ENCODE assay signal across 25 cellular contexts in the genomic region with DNA sequence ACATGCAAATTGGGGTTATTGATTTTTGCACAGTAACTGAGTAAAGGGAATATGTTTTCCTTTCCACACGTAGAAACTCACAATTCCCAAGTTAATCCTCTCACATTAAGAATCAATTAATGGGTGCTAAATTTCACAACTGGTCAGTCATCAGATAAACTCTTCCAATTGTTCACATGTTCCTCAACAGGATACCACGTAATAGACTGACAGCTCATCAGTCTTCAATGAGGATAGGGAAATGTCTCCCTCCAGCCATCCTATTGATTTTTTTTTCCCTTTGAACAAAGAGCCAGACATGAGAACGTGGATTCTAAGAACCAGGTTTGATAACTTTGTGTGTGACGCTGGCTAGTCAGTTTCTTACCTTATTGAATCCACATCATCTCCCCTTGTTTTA. TPM values are rescaled to one million over a fixed set of nuclear protein-coding genes. Genes with fewer than 3 reads are reported as not detected.
"Had no signal": no experiment of that assay in that cellular context is flagged by ENCODE, and none has a peak within 500 bp of the region (broad histone marks: within the 10 kb centered on the region; RNA-seq: fewer than 3 reads in every experiment).

No MANE protein-coding gene starts in this region.

- DNase-seq: activated CD4-positive, alpha-beta T cell treated with anti-CD3 and anti-CD28 coated beads, Interleukin-2, amount 50 U/mL, for 1 hour; activated CD8-positive, alpha-beta memory T cell treated with anti-CD3 and anti-CD28 coated beads, Interleukin-2, amount 50 U/mL, for 4 hours; activated naive CD4-positive, alpha-beta T cell treated with anti-CD3 and anti-CD28 coated beads for 36 hours; activated T-cell treated with anti-CD3 and anti-CD28 coated beads, Interleukin-2, amount 50 U/mL, for 4 hours; aorta; brain microvascular endothelial cell; colonic mucosa; erythroblast; gastrocnemius medialis; heart right ventricle; natural killer cell; nucleus accumbens; posterior cingulate gyrus; stimulated activated CD4-positive, alpha-beta T cell treated with anti-CD3 and anti-CD28 coated beads, Interleukin-12 subunit alpha, Interleukin-12 subunit beta, amount 100 ng/mL, for 4 hours; stimulated activated CD4-positive, alpha-beta T cell treated with anti-CD3 and anti-CD28 coated beads, Interleukin-1b, Interleukin-23, amount 100 ng/mL, for 48 hours; stimulated activated naive CD4-positive, alpha-beta T cell treated with Interleukin-2 at 50 U/mL for 16 hours; substantia nigra; T-helper 1 cell; T-helper 9 cell; tibial artery; uterus had no signal

- H3K4me3 Mint-ChIP-seq: activated naive CD4-positive, alpha-beta T cell treated with anti-CD3 and anti-CD28 coated beads for 36 hours; activated T-cell treated with anti-CD3 and anti-CD28 coated beads, Interleukin-2, amount 50 U/mL, for 4 hours; central memory CD8-positive, alpha-beta T cell; natural killer cell had no signal

- ATAC-seq: activated T-cell treated with anti-CD3 and anti-CD28 coated beads, Interleukin-2, amount 50 U/mL, for 4 hours; gastrocnemius medialis; heart right ventricle; natural killer cell had no signal

- H3K27ac Mint-ChIP-seq: activated naive CD4-positive, alpha-beta T cell treated with anti-CD3 and anti-CD28 coated beads for 36 hours; natural killer cell had no signal

- H3K27me3 ChIP-seq: brain microvascular endothelial cell, colonic mucosa, gastrocnemius medialis, tibial artery, uterus had no signal

- H3K9me3 Mint-ChIP-seq: activated naive CD4-positive, alpha-beta T cell treated with anti-CD3 and anti-CD28 coated beads for 36 hours; activated T-cell treated with anti-CD3 and anti-CD28 coated beads, Interleukin-2, amount 50 U/mL, for 4 hours; central memory CD8-positive, alpha-beta T cell; natural killer cell had no signal

- H3K4me1 Mint-ChIP-seq: central memory CD8-positive, alpha-beta T cell; natural killer cell had no signal

- H3K36me3 Mint-ChIP-seq: natural killer cell had no signal

- H3K27ac ChIP-seq: brain microvascular endothelial cell, colonic mucosa, gastrocnemius medialis, heart right ventricle, tibial artery, uterus had no signal

- H3K4me1 ChIP-seq: colonic mucosa, gastrocnemius medialis, heart right ventricle, tibial artery, uterus had no signal

RNA-seq across cellular contexts. Expression of a gene that starts 0.8 kb away (rescaled TPM):
- total RNA-seq: activated naive CD4-positive, alpha-beta T cell treated with anti-CD3 and anti-CD28 coated beads for 36 hours; activated T-cell treated with anti-CD3 and anti-CD28 coated beads, Interleukin-2, amount 50 U/mL, for 4 hours; colonic mucosa; gastrocnemius medialis; liver; mesenteric fat pad; natural killer cell; renal cortical epithelial cell had no signal
- polyA plus RNA-seq: aorta, heart right ventricle, liver had no signal
